Comparison of ENCODE assay signal across 1 cellular context in the genomic region with DNA sequence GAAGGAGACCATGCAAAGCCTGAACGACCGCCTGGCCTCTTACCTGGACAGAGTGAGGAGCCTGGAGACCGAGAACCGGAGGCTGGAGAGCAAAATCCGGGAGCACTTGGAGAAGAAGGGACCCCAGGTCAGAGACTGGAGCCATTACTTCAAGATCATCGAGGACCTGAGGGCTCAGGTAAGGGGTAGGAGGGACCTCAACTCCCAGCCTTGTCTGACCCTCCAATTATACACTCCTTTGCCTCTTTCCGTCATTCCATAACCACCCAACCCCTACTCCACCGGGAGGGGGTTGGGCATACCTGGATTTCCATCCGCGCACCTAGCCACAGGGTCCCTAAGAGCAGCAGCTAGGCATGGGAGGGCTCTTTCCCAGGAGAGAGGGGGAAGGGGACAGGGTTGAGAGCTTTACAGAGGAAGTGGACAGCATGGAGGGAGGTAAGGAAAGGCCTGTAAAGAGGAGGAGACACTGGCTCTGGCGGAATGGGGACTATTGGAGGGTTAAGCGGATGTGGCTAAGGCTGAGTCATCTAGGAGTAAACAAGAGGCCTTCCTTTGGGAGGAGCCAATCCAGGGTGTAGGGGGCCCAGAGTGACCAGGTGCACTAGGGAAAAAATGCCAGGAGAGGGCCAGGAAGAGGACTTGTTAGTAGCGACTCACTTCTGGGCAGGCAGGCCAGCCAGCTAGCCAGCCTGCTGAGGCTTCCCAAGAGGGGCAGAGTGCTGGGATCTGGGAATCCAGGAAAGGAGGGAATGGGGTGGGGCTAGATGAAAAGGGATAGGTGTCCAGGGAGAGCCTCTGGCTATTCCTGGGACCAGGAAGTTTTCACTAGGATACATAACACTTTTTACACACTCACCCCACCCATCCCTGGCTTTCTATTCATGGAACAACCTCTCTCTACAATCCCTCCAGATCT.
TF ChIP-seq lines count a peak whose summit lies in the region.

No MANE protein-coding gene starts in this region.

TF ChIP-seq in HepG2, 621 proteins besides CTCF, POLR2A, EP300 and RAD21 (continued from another document and continues in another):
- TF ChIP-seq, protein P1, sequence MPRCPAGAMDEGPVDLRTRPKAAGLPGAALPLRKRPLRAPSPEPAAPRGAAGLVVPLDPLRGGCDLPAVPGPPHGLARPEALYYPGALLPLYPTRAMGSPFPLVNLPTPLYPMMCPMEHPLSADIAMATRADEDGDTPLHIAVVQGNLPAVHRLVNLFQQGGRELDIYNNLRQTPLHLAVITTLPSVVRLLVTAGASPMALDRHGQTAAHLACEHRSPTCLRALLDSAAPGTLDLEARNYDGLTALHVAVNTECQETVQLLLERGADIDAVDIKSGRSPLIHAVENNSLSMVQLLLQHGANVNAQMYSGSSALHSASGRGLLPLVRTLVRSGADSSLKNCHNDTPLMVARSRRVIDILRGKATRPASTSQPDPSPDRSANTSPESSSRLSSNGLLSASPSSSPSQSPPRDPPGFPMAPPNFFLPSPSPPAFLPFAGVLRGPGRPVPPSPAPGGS (CRISPR knock-in tag; IDR thresholded peaks at IDR 0.05) = peak; percentile 38
- no peak for TF ChIP-seq MLLT10 (CRISPR knock-in tag; IDR thresholded peaks at IDR 0.05)
- TF ChIP-seq ZNF598 (CRISPR knock-in tag; IDR thresholded peaks at IDR 0.05; ENCODE audit: borderline replicate concordance) = no peak
- peak; percentile 68 for TF ChIP-seq TARDBP (CRISPR knock-in tag; IDR thresholded peaks at IDR 0.05)
- peak; percentile 85 for TF ChIP-seq ZKSCAN8 (CRISPR knock-in tag; IDR thresholded peaks at IDR 0.05; ENCODE audit: borderline replicate concordance)
- TF ChIP-seq PTBP1 (IDR thresholded peaks at IDR 0.05; ENCODE audit: low read depth, low read length, poor library complexity, severe bottlenecking) = no peak
- no peak for TF ChIP-seq ZNF326 (CRISPR knock-in tag; IDR thresholded peaks at IDR 0.05; ENCODE audit: borderline replicate concordance)
- TF ChIP-seq ZNF704 (CRISPR knock-in tag; IDR thresholded peaks at IDR 0.05; ENCODE audit: borderline replicate concordance) = 0 out of 2 replicates have a peak, but pooled peaks have one; percentile 35
- 0 out of 2 replicates have a peak, but pooled peaks have one; percentile 13 for TF ChIP-seq ZBTB38 (CRISPR knock-in tag; IDR thresholded peaks at IDR 0.05)
- TF ChIP-seq NFIB (CRISPR knock-in tag; IDR thresholded peaks at IDR 0.05; ENCODE audit: borderline replicate concordance) = no peak
- peak; percentile 22; the same call in 1 of the 2 replicates for TF ChIP-seq ZMYM3 (CRISPR knock-in tag; IDR thresholded peaks at IDR 0.05)
- TF ChIP-seq ZSCAN5A (CRISPR knock-in tag; IDR thresholded peaks at IDR 0.05; ENCODE audit: borderline replicate concordance) = 0 out of 2 replicates have a peak, but pooled peaks have one; percentile 31
- TF ChIP-seq MYNN (CRISPR knock-in tag; IDR thresholded peaks at IDR 0.05; ENCODE audit: low read depth) = no peak
- no peak; the same call in 1 of the 2 replicates for TF ChIP-seq ZNF292 (CRISPR knock-in tag; IDR thresholded peaks at IDR 0.05; ENCODE audit: borderline replicate concordance, low read depth)
- TF ChIP-seq, protein P2, sequence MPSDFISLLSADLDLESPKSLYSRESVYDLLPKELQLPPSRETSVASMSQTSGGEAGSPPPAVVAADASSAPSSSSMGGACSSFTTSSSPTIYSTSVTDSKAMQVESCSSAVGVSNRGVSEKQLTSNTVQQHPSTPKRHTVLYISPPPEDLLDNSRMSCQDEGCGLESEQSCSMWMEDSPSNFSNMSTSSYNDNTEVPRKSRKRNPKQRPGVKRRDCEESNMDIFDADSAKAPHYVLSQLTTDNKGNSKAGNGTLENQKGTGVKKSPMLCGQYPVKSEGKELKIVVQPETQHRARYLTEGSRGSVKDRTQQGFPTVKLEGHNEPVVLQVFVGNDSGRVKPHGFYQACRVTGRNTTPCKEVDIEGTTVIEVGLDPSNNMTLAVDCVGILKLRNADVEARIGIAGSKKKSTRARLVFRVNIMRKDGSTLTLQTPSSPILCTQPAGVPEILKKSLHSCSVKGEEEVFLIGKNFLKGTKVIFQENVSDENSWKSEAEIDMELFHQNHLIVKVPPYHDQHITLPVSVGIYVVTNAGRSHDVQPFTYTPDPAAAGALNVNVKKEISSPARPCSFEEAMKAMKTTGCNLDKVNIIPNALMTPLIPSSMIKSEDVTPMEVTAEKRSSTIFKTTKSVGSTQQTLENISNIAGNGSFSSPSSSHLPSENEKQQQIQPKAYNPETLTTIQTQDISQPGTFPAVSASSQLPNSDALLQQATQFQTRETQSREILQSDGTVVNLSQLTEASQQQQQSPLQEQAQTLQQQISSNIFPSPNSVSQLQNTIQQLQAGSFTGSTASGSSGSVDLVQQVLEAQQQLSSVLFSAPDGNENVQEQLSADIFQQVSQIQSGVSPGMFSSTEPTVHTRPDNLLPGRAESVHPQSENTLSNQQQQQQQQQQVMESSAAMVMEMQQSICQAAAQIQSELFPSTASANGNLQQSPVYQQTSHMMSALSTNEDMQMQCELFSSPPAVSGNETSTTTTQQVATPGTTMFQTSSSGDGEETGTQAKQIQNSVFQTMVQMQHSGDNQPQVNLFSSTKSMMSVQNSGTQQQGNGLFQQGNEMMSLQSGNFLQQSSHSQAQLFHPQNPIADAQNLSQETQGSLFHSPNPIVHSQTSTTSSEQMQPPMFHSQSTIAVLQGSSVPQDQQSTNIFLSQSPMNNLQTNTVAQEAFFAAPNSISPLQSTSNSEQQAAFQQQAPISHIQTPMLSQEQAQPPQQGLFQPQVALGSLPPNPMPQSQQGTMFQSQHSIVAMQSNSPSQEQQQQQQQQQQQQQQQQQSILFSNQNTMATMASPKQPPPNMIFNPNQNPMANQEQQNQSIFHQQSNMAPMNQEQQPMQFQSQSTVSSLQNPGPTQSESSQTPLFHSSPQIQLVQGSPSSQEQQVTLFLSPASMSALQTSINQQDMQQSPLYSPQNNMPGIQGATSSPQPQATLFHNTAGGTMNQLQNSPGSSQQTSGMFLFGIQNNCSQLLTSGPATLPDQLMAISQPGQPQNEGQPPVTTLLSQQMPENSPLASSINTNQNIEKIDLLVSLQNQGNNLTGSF (CRISPR knock-in tag; IDR thresholded peaks at IDR 0.05) = no peak
- no peak for TF ChIP-seq BRCA1 (CRISPR knock-in tag; IDR thresholded peaks at IDR 0.05)
- TF ChIP-seq PAWR (CRISPR knock-in tag; IDR thresholded peaks at IDR 0.05; ENCODE audit: borderline replicate concordance) = no peak
- 0 out of 2 replicates have a peak, but pooled peaks have one; percentile 30 for TF ChIP-seq ZNF737 (CRISPR knock-in tag; IDR thresholded peaks at IDR 0.05; ENCODE audit: borderline replicate concordance)
- peak; percentile 67; the same call in 1 of the 2 replicates for TF ChIP-seq FOXP1 (IDR thresholded peaks at IDR 0.05)
- TF ChIP-seq FOXP1 (CRISPR knock-in tag; IDR thresholded peaks at IDR 0.05) = peak; percentile 72
- TF ChIP-seq ZBTB39 (CRISPR knock-in tag; IDR thresholded peaks at IDR 0.05) = no peak
- no peak for TF ChIP-seq RORA (CRISPR knock-in tag; IDR thresholded peaks at IDR 0.05)
- TF ChIP-seq ZNF207 (IDR thresholded peaks at IDR 0.05; ENCODE audit: borderline replicate concordance) = no peak
- TF ChIP-seq, protein P3, sequence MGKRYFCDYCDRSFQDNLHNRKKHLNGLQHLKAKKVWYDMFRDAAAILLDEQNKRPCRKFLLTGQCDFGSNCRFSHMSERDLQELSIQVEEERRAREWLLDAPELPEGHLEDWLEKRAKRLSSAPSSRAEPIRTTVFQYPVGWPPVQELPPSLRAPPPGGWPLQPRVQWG (CRISPR knock-in tag; IDR thresholded peaks at IDR 0.05; ENCODE audit: borderline replicate concordance, low read depth) = no peak
- peak; percentile 97 for TF ChIP-seq FOSL1 (CRISPR knock-in tag; IDR thresholded peaks at IDR 0.05; ENCODE audit: borderline replicate concordance)
- peak; percentile 28 to 58; a peak in 1 of 4 replicates for TF ChIP-seq KLF16 (CRISPR knock-in tag; IDR thresholded peaks at IDR 0.05)
- no peak for TF ChIP-seq ZFP36 (IDR thresholded peaks at IDR 0.05; ENCODE audit: borderline replicate concordance, low read depth, low read length, partially characterized antibody)
- no peak for TF ChIP-seq HNRNPL (IDR thresholded peaks at IDR 0.05; ENCODE audit: low read depth, low read length)
- TF ChIP-seq KLF6 (CRISPR knock-in tag; IDR thresholded peaks at IDR 0.05) = no peak
- TF ChIP-seq MAFK (conservative IDR thresholded peaks at IDR 0.05 in 1 of 2, IDR thresholded peaks at IDR 0.05 in 1 of 2; ENCODE audit: low read length in 2 of 2) = no peak
- TF ChIP-seq ATF2 (CRISPR knock-in tag; IDR thresholded peaks at IDR 0.05) = peak; percentile 72
- no peak for TF ChIP-seq KDM4B (CRISPR knock-in tag; IDR thresholded peaks at IDR 0.05)
- TF ChIP-seq SIX4 (CRISPR knock-in tag; IDR thresholded peaks at IDR 0.05) = peak; percentile 17; the same call in 1 of the 2 replicates
- no peak for TF ChIP-seq KMT2A (CRISPR knock-in tag; IDR thresholded peaks at IDR 0.05)
- no peak for TF ChIP-seq KDM1A (CRISPR knock-in tag; IDR thresholded peaks at IDR 0.05)
- TF ChIP-seq ELK4 (CRISPR knock-in tag; IDR thresholded peaks at IDR 0.05; ENCODE audit: borderline replicate concordance) = no peak
- no peak for TF ChIP-seq PITX1 (CRISPR knock-in tag; IDR thresholded peaks at IDR 0.05)
- no peak for TF ChIP-seq ZNF747 (CRISPR knock-in tag; IDR thresholded peaks at IDR 0.05; ENCODE audit: borderline replicate concordance)
- no peak; the same call in 1 of the 2 replicates for TF ChIP-seq ZNF234 (CRISPR knock-in tag; conservative IDR thresholded peaks at IDR 0.05)
- TF ChIP-seq DR1 (CRISPR knock-in tag; IDR thresholded peaks at IDR 0.05) = no peak; the same call in 1 of the 2 replicates
- peak; percentile 66 for TF ChIP-seq ZNF629 (CRISPR knock-in tag; conservative IDR thresholded peaks at IDR 0.05)
- no peak; the same call in 1 of the 2 replicates for TF ChIP-seq ZNF552 (CRISPR knock-in tag; IDR thresholded peaks at IDR 0.05; ENCODE audit: borderline replicate concordance)
- peak; percentile 70; the same call in 1 of the 2 replicates for TF ChIP-seq HMG20A (CRISPR knock-in tag; IDR thresholded peaks at IDR 0.05; ENCODE audit: borderline replicate concordance)
- no peak; the same call in 1 of the 2 replicates for TF ChIP-seq ZNF430 (CRISPR knock-in tag; IDR thresholded peaks at IDR 0.05)
- peak; percentile 87 for TF ChIP-seq TEAD3 (CRISPR knock-in tag; optimal IDR thresholded peaks at IDR 0.05; ENCODE audit: borderline replicate concordance)
- peak; percentile 11 for TF ChIP-seq STAG1 (CRISPR knock-in tag; IDR thresholded peaks at IDR 0.05)
- TF ChIP-seq KAT7 (CRISPR knock-in tag; IDR thresholded peaks at IDR 0.05; ENCODE audit: borderline replicate concordance) = no peak
- no peak for TF ChIP-seq SALL2 (CRISPR knock-in tag; IDR thresholded peaks at IDR 0.05)
